ENCODE assay signal across 8 cellular contexts in the genomic region with DNA sequence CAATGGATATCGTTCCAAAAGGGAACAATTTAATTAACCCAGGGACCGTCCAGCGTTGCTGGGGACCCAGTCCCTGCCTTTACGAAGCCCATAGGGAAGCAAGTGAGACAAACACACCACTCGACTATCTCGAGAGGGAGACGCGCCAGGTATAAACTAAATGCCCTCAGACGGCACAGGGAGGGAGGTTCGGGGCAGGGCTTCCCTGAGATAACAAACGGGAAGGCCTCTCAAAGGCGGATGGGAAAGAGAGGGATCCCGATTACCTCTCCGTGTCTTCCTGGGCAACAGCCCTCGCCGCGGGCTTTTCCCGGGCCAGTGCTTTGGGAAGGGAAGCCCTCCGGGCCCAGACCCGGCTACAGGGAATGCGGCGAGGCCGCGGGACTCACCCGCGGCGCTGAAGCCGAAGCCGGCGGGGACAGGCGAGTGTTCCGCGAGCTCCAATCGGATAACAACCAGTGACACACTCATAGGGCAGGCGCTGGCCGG. TPM values are rescaled to one million over a fixed set of nuclear protein-coding genes. Genes with fewer than 3 reads are reported as not detected.
DNase-seq lines count a peak whose midpoint lies in the region; ATAC-seq, FAIRE-seq and TF ChIP-seq lines count a peak whose summit lies in the region.

No MANE protein-coding gene starts in this region.

- DNase-seq in AG10803 (ENCODE audit: low read depth) (no peak), IMR-90 (no peak), GM12878 (ENCODE audit: low read depth, low spot score) (no peak), right lobe of liver (no peak), tibial nerve (ENCODE audit: low spot score in 2 of 2) (no peak), NCI-H2227 treated with DMSO at 0.1 percent for 48 hours (lab: John Stamatoyannopoulos, UW) (no peak)

- peaks cover 19 to 42% of the 10 kb centered on the region in 2 experiments for H3K79me1 ChIP-seq in IMR-90 (ENCODE audit: low read depth in 1 of 2, low read length in 2 of 2)

- BruUV-seq in IMR-90 (replicated peaks; lab: Mats Ljungman, UMichigan): TSS peak; percentile 54
- BruUV-seq in GM12878 (replicated peaks; lab: Mats Ljungman, UMichigan): no TSS peak

- H2AFZ ChIP-seq in IMR-90 (replicated peaks; ENCODE audit: low read length, poor library complexity) (peak overlapping the region; percentile 98), GM12878 (ENCODE audit: control insufficient read depth, low read depth, low read length) (peak overlapping the region; percentile 52)

- H3K27ac ChIP-seq in IMR-90 (ENCODE audit: insufficient read depth, low read length): peak overlapping the region; percentile 47
- peak overlapping the region; percentile 63 for H3K27ac ChIP-seq in GM12878 (ENCODE audit: control insufficient read depth, insufficient read depth)
- H3K27ac ChIP-seq in right lobe of liver: peak overlapping the region; percentile 61 to 82 (median 74)
- H3K27ac ChIP-seq in tibial nerve: peak overlapping the region; percentile 78 to 92 (median 84)

- H3K36me3 ChIP-seq in IMR-90 (ENCODE audit: control insufficient read depth, insufficient read depth, low read length) (peaks cover 16% of the 10 kb centered on the region), GM12878 (ENCODE audit: control insufficient read depth in 2 of 2, insufficient read depth in 2 of 2, low read length in 1 of 2) (peaks cover 3 to 13% of the 10 kb centered on the region in 2 experiments; a peak in 3 of 4 replicates), right lobe of liver (peaks cover 0 to 27% (median 8%) of the 10 kb centered on the region in 4 donors), tibial nerve (peaks cover 0 to 29% (median 0%) of the 10 kb centered on the region in 3 donors)

- H3K79me2 ChIP-seq in GM12878 (ENCODE audit: control insufficient read depth, insufficient read depth, low read length): peaks cover 43% of the 10 kb centered on the region

- peak overlapping the region; percentile 30 for H4K5ac ChIP-seq in IMR-90 (ENCODE audit: low read depth, low read length)

- ATAC-seq in GM19452 (IDR thresholded peaks at IDR 0.05; ENCODE audit: unreplicated experiment) (peak; percentile 12), IMR-90 (ENCODE audit: low read depth) (peak; percentile 54), GM12878 (peak; percentile 12), right lobe of liver (peak; percentile 7 to 31 (median 23)), GM18520 (IDR thresholded peaks at IDR 0.05; ENCODE audit: unreplicated experiment) (no peak)

- H3K56ac ChIP-seq in IMR-90 (ENCODE audit: extremely low read depth, insufficient read depth, low read length): 0 out of 2 replicates have a peak overlapping the region, but pooled peaks have one; percentile 20

- H3K4me2 ChIP-seq in IMR-90 (ENCODE audit: low read depth, low read length) (peak overlapping the region; percentile 95), GM12878 (ENCODE audit: control insufficient read depth, insufficient read depth) (peak overlapping the region; percentile 73)

- H2BK5ac ChIP-seq in IMR-90 (ENCODE audit: low read depth, low read length, poor library complexity, severe bottlenecking): no peak overlapping the region

- H3K4me3 ChIP-seq in AG10803 (ENCODE audit: low read length) (peak overlapping the region; percentile 99), IMR-90 (ENCODE audit: insufficient read depth, low read depth, low read length) (peak overlapping the region; percentile 97), GM12878 (peak overlapping the region; percentile 99), right lobe of liver (peak overlapping the region; percentile 87 to 95 (median 92)), tibial nerve (peak overlapping the region; percentile 85 to 97 (median 94))

- no peak overlapping the region; the same call in 1 of the 2 replicates for H4K91ac ChIP-seq in IMR-90 (ENCODE audit: insufficient read depth, low read depth, low read length)

- no peak overlapping the region for H3K14ac ChIP-seq in IMR-90 (replicated peaks; ENCODE audit: low read depth, low read length)

- in situ Hi-C loops in IMR-90 (cut with MboI; ENCODE audit: low sequenced_read_pairs): no loop called here
- in situ Hi-C loops in GM12878 (cut with MboI): loop anchor here (5.0 kb wide), 1 partner anchor 127 kb away; no protein-coding TSS in a partner anchor

- H3K4ac ChIP-seq in IMR-90 (ENCODE audit: low read depth, low read length): peak overlapping the region; percentile 80

- peaks cover 4% of the 10 kb centered on the region for H4K20me1 ChIP-seq in IMR-90 (ENCODE audit: insufficient read depth, low read length)
- H4K20me1 ChIP-seq in GM12878 (ENCODE audit: control insufficient read depth, insufficient read depth): no peaks in the 10 kb centered on the region

- POLR2A ChIA-PET in IMR-90 (lab: Charles Lee; ENCODE audit: unreplicated experiment): interaction anchor here (0.5 kb wide), 1 partner anchor 152 kb away, joined by 3 read pairs; no protein-coding TSS in a partner anchor
- POLR2A ChIA-PET in GM12878 (lab: Charles Lee): interaction anchor here (1.0 to 1.7 kb wide), 4 partner anchors 11 to 128 kb away, joined by 3 to 4 read pairs (median 4); no protein-coding TSS in a partner anchor

- SMC1A ChIA-PET in GM12878 (lab: Charles Lee; ENCODE audit: uncharacterized antibody, unreplicated experiment): interaction anchor here (0.6 to 2.6 kb wide), 7 partner anchors 26 to 289 kb away, joined by 3 to 12 read pairs (median 4); partner anchors contain the start of gene MAPKAPK5

- H2AK9ac ChIP-seq in IMR-90 (replicated peaks; ENCODE audit: low read depth, low read length, poor library complexity): peak overlapping the region; percentile 55

- TF ChIP-seq EP300 in GM12878 (IDR thresholded peaks at IDR 0.05; ENCODE audit: borderline replicate concordance in 1 of 2, control insufficient read depth in 1 of 2, low read depth in 2 of 2, low read length in 2 of 2) (no peak), tibial nerve (IDR thresholded peaks at IDR 0.05) (no peak)

- peak overlapping the region; percentile 44; the same call in 1 of the 2 replicates for H2AK5ac ChIP-seq in IMR-90 (ENCODE audit: low read depth, low read length)

- 0% methylated on average over 6 of the region's 36 CpGs; no CpG with 5 or more reads in 1 of the 2 experiments for WGBS in IMR-90 (ENCODE audit: extremely low coverage in 2 of 2, insufficient read length in 1 of 2), 2 experiments
- 3% methylated on average over 34 of the region's 36 CpGs for WGBS in GM12878 (ENCODE audit: insufficient coverage, insufficient replicate concordance, low lambda C conversion rate, missing lambda C conversion rate)
- WGBS in right lobe of liver (ENCODE audit: insufficient coverage, low coverage, low lambda C conversion rate, missing lambda C conversion rate): 1% methylated on average over 11 of the region's 36 CpGs
- 0 to 1% methylated on average over 36 of the region's 36 CpGs for WGBS in tibial nerve, 2 donors

- H3K9me3 ChIP-seq in IMR-90 (ENCODE audit: control insufficient read depth, insufficient read depth, low read length): no peaks in the 10 kb centered on the region
- H3K9me3 ChIP-seq in GM12878 (replicated peaks; ENCODE audit: control insufficient read depth, insufficient read depth, low read length): no peaks in the 10 kb centered on the region
- H3K9me3 ChIP-seq in right lobe of liver: no peaks in the 10 kb centered on the region
- no peaks in the 10 kb centered on the region for H3K9me3 ChIP-seq in tibial nerve

- TF ChIP-seq RAD21 in IMR-90 (IDR thresholded peaks at IDR 0.05; ENCODE audit: low read length) (no peak), GM12878 (IDR thresholded peaks at IDR 0.05; ENCODE audit: insufficient read depth, low read depth, low read length) (no peak)

- dilution Hi-C loops in IMR-90 (cut with HindIII; ENCODE audit: low sequenced_read_pairs, unreplicated experiment): no loop called here

- no peak overlapping the region for H2BK120ac ChIP-seq in IMR-90 (ENCODE audit: low read depth, low read length)

- no peak overlapping the region for H2BK15ac ChIP-seq in IMR-90 (ENCODE audit: low read depth, low read length)

- no peak overlapping the region for H3K18ac ChIP-seq in IMR-90 (ENCODE audit: low read depth, low read length)

- H3K27me3 ChIP-seq in IMR-90 (ENCODE audit: control insufficient read depth, insufficient read depth, low read length): no peaks in the 10 kb centered on the region
- no peaks in the 10 kb centered on the region for H3K27me3 ChIP-seq in GM12878 (replicated peaks in 1 of 2; ENCODE audit: control insufficient read depth in 2 of 2, insufficient read depth in 2 of 2, low read length in 1 of 2)
- H3K27me3 ChIP-seq in right lobe of liver: no peaks in the 10 kb centered on the region
- H3K27me3 ChIP-seq in tibial nerve: no peaks in the 10 kb centered on the region

- no peak for TF ChIP-seq CTCF in AG10803 (conservative IDR thresholded peaks at IDR 0.05; ENCODE audit: low read length)
- no peak for TF ChIP-seq CTCF in IMR-90 (conservative IDR thresholded peaks at IDR 0.05; ENCODE audit: low read depth, low read length)
- TF ChIP-seq CTCF in GM12878 (IDR thresholded peaks at IDR 0.05 in 2 of 3, conservative IDR thresholded peaks at IDR 0.05 in 1 of 3; ENCODE audit: control insufficient read depth in 2 of 3, extremely low read depth in 1 of 3, insufficient read depth in 1 of 3, low read depth in 3 of 3, low read length in 3 of 3): no peak
- no peak for TF ChIP-seq CTCF in right lobe of liver (IDR thresholded peaks at IDR 0.05)
- TF ChIP-seq CTCF in tibial nerve (IDR thresholded peaks at IDR 0.05): no peak

- CTCF ChIA-PET in IMR-90 (lab: Yijun Ruan, JAX) (interaction anchor here (0.6 kb wide), 1 partner anchor 24 kb away, joined by 3 read pairs; no protein-coding TSS in a partner anchor), GM12878 (lab: Yijun Ruan, JAX) (interaction anchor here (0.7 to 3.7 kb wide), 10 partner anchors 10 to 289 kb away, joined by 3 to 19 read pairs (median 4); no protein-coding TSS in a partner anchor)

- peak overlapping the region; percentile 56 to 78 for H4K8ac ChIP-seq in IMR-90 (ENCODE audit: low read depth in 2 of 2, low read length in 2 of 2)

- no peak for TF ChIP-seq POLR2A in IMR-90 (IDR thresholded peaks at IDR 0.05; ENCODE audit: low read depth, low read length)
- TF ChIP-seq POLR2A in GM12878 (IDR thresholded peaks at IDR 0.05; ENCODE audit: low read depth, low read length): no peak
- no peak for TF ChIP-seq POLR2A in right lobe of liver (IDR thresholded peaks at IDR 0.05)
- TF ChIP-seq POLR2A in tibial nerve (IDR thresholded peaks at IDR 0.05): no peak

- no peaks in the 10 kb centered on the region; the same call in 1 of the 2 replicates for H3K9me1 ChIP-seq in IMR-90 (ENCODE audit: insufficient read depth, low read length)

- RAD21 ChIA-PET in GM12878 (lab: Charles Lee; ENCODE audit: unreplicated experiment): interaction anchor here (0.9 to 2.0 kb wide), 6 partner anchors 11 to 282 kb away, joined by 3 to 10 read pairs (median 4); no protein-coding TSS in a partner anchor

- H3K4me1 ChIP-seq in IMR-90 (ENCODE audit: control insufficient read depth, insufficient read depth, low read length): peaks cover 2% of the 10 kb centered on the region
- peaks cover 8% of the 10 kb centered on the region for H3K4me1 ChIP-seq in GM12878 (ENCODE audit: control insufficient read depth, insufficient read depth, low read length)
- peaks cover 0 to 20% (median 6%) of the 10 kb centered on the region in 4 donors for H3K4me1 ChIP-seq in right lobe of liver
- peaks cover 2 to 34% (median 25%) of the 10 kb centered on the region in 4 donors for H3K4me1 ChIP-seq in tibial nerve

- H3K23ac ChIP-seq in IMR-90 (ENCODE audit: low read depth, low read length): peak overlapping the region; percentile 82

- H2BK20ac ChIP-seq in IMR-90 (ENCODE audit: low read depth, low read length): no peak overlapping the region

- no peak for FAIRE-seq in GM12878 (lab: Jason Lieb, UNC)

- H3K9ac ChIP-seq in IMR-90 (ENCODE audit: low read depth, low read length): peak overlapping the region; percentile 87
- peak overlapping the region; percentile 78 for H3K9ac ChIP-seq in GM12878 (ENCODE audit: control insufficient read depth, insufficient read depth, low read length)

- intact Hi-C loops in IMR-90 (cut with micrococcal nuclease): loop anchor here (5.0 kb wide), 1 partner anchor 127 kb away; no protein-coding TSS in a partner anchor
- intact Hi-C loops in GM12878 (cut with micrococcal nuclease; ENCODE audit: unreplicated experiment): loop anchor here (10.0 kb wide), 1 partner anchor 291 kb away; no protein-coding TSS in a partner anchor
- intact Hi-C loops in right lobe of liver (cut with DNase I): no loop called here

RNA-seq across cellular contexts. Expression of gene BRAP, which starts 0.4 kb away (rescaled TPM):
- 17.2 and 23.6 TPM in 2 replicates for total RNA-seq in IMR-90 (2012; rRNA removed)
- polyA plus RNA-seq in IMR-90 (2012; rRNA removed): 9.6 and 10.3 TPM in 2 replicates
- 4.2 and 9.8 TPM in 2 replicates for polyA plus RNA-seq in IMR-90 (2012; cell fraction: cytosol; rRNA removed)
- polyA plus RNA-seq in IMR-90 (2012; cell fraction: nucleus; rRNA removed; ENCODE audit: low replicate concordance): 3.1 and 9.2 TPM in 2 replicates
- total RNA-seq in GM12878 (2013; cell fraction: nucleolus; rRNA removed): 16.8 and 18.6 TPM in 2 replicates
- 14.1 and 15.4 TPM in 2 replicates for total RNA-seq in GM12878 (2014; rRNA removed)
- total RNA-seq in GM12878 (2014; rRNA removed; fragmentation: Illumina TruSeq; extraction: Trizol): 16.3 and 16.6 TPM in 2 replicates
- total RNA-seq in GM12878 (2021): 18.1 and 19.1 TPM in 2 replicates
- polyA plus RNA-seq in GM12878 (2011; ENCODE audit: low read depth): 9.1 TPM
- polyA plus RNA-seq in GM12878 (2011; rRNA removed): 19.9 and 23.8 TPM in 2 replicates
- polyA plus RNA-seq in GM12878 (2011; cell fraction: cytosol; rRNA removed): 16.1 and 16.5 TPM in 2 replicates
- 12.4 and 15.4 TPM in 2 replicates for polyA plus RNA-seq in GM12878 (2011; cell fraction: nucleus; rRNA removed)
- polyA plus RNA-seq in GM12878 (2012): 9.9 and 12.7 TPM in 2 replicates
- polyA plus RNA-seq in GM12878 (2014; fragmentation: Illumina TruSeq; extraction: Trizol): 20.1 and 20.2 TPM in 2 replicates
- 1 to 10 TPM; 2.3 to 3.4 TPM for polyA plus RNA-seq in GM12878 (2014; fragmentation: Nextera tagmentation; extraction: Ambion mirVana)
- 11.4 and 12.4 TPM in 2 replicates for polyA plus RNA-seq in GM12878 (2014; rRNA removed)
- 10 to 100 TPM; 26.4 to 28.2 TPM for polyA plus RNA-seq in GM12878 (2016; fragmentation: Nextera tagmentation; extraction: Ambion mirVana)
- 32.6 and 48.8 TPM in 2 replicates for polyA minus RNA-seq in GM12878 (2011; rRNA and poly(A)+ RNA removed)
- 13.0 and 15.0 TPM in 2 replicates for polyA minus RNA-seq in GM12878 (2011; cell fraction: cytosol; rRNA and poly(A)+ RNA removed)
- polyA minus RNA-seq in GM12878 (2011; cell fraction: nucleus; rRNA and poly(A)+ RNA removed): 5.0 and 9.3 TPM in 2 replicates
- 1 to 10 TPM; 5.3 to 8.1 (median 7.5) TPM for total RNA-seq in right lobe of liver
- total RNA-seq in tibial nerve: 10 to 100 TPM; 12.9 to 18.0 (median 17.2) TPM

RNA-seq across cellular contexts. Expression of gene ACAD10, which starts 0.5 kb away (rescaled TPM):
- total RNA-seq in IMR-90 (2012; rRNA removed) (12.4 and 13.3 TPM in 2 replicates), GM12878 (2014; rRNA removed) (16.7 and 18.2 TPM in 2 replicates), GM12878 (2014; rRNA removed; fragmentation: Illumina TruSeq; extraction: Trizol) (12.0 and 14.1 TPM in 2 replicates), GM12878 (2021) (20.4 and 21.5 TPM in 2 replicates), right lobe of liver (10 to 100 TPM; 24.7 to 41.7 (median 26.8) TPM), tibial nerve (10 to 100 TPM; 20.3 to 41.4 (median 21.4) TPM)
- polyA plus RNA-seq in IMR-90 (2012; rRNA removed) (20.7 and 21.0 TPM in 2 replicates), GM12878 (2011; rRNA removed) (11.5 and 19.5 TPM in 2 replicates), GM12878 (2014; fragmentation: Illumina TruSeq; extraction: Trizol) (16.8 and 19.1 TPM in 2 replicates), GM12878 (2014; fragmentation: Nextera tagmentation; extraction: Ambion mirVana) (1 to 10 TPM; 2.9 to 3.4 TPM), GM12878 (2014; rRNA removed) (16.0 and 18.7 TPM in 2 replicates), GM12878 (2016; fragmentation: Nextera tagmentation; extraction: Ambion mirVana) (10 to 100 TPM; 15.3 to 21.9 TPM)
- polyA plus RNA-seq in IMR-90 (2012; cell fraction: cytosol; rRNA removed): 7.5 and 12.1 TPM in 2 replicates
- polyA plus RNA-seq in IMR-90 (2012; cell fraction: nucleus; rRNA removed; ENCODE audit: low replicate concordance): 55.8 and 93.4 TPM in 2 replicates
- total RNA-seq in GM12878 (2013; cell fraction: nucleolus; rRNA removed): 110 and 121 TPM in 2 replicates
- 17.6 TPM for polyA plus RNA-seq in GM12878 (2011; ENCODE audit: low read depth)
- 14.9 and 19.2 TPM in 2 replicates for polyA plus RNA-seq in GM12878 (2011; cell fraction: cytosol; rRNA removed)
- 99.9 and 123 TPM in 2 replicates for polyA plus RNA-seq in GM12878 (2011; cell fraction: nucleus; rRNA removed)
- 15.0 and 17.9 TPM in 2 replicates for polyA plus RNA-seq in GM12878 (2012)
- 26.4 and 42.0 TPM in 2 replicates for polyA minus RNA-seq in GM12878 (2011; rRNA and poly(A)+ RNA removed)
- polyA minus RNA-seq in GM12878 (2011; cell fraction: cytosol; rRNA and poly(A)+ RNA removed): 6.4 and 9.6 TPM in 2 replicates
- polyA minus RNA-seq in GM12878 (2011; cell fraction: nucleus; rRNA and poly(A)+ RNA removed): 33.4 and 39.3 TPM in 2 replicates

Comparison
In these comparisons a context has a peak if more than half of its experiments do, and no peak if none do; other contexts are left out.
1. intact Hi-C loops: an anchor here in IMR-90 (5.0 kb wide) and GM12878 (10.0 kb wide); none called in right lobe of liver.